17 cellular contexts compared by ENCODE assay signal in genomic region chr22:33054276-33054675, GRCh38. TPM values are rescaled to one million over a fixed set of nuclear protein-coding genes. Genes with fewer than 3 reads are reported as not detected.
DNase-seq lines count a peak whose midpoint lies in the region; ATAC-seq and TF ChIP-seq lines count a peak whose summit lies in the region.
"Had no signal": no experiment of that assay in that cellular context is flagged by ENCODE, and none has a peak within 500 bp of the region (broad histone marks: within the 10 kb centered on the region; RNA-seq: fewer than 3 reads in every experiment).

No MANE protein-coding gene starts in this region.

- H3K9me2 ChIP-seq in GM23338 (ENCODE audit: insufficient read depth) (no peaks in the 10 kb centered on the region), OCI-LY7 (ENCODE audit: insufficient read depth, low read length) (no peaks in the 10 kb centered on the region), neural cell (ENCODE audit: insufficient read depth, low read length) (no peaks in the 10 kb centered on the region)

- peak overlapping the region; percentile 72 for H3K27ac ChIP-seq in GM23338 (ENCODE audit: low read depth)
- no peak overlapping the region for H3K27ac ChIP-seq in OCI-LY7 (ENCODE audit: low read depth, low read length, poor library complexity, severe bottlenecking)
- H3K27ac ChIP-seq in neural cell (ENCODE audit: low read length): no peak overlapping the region
- H3K27ac ChIP-seq: HL-60 had no signal

- intact Hi-C loops in OCI-LY7 (cut with micrococcal nuclease; ENCODE audit: unreplicated experiment): no loop called here

- H3K79me2 ChIP-seq in GM23338 (replicated peaks; ENCODE audit: insufficient read depth) (peaks cover 70% of the 10 kb centered on the region), OCI-LY7 (ENCODE audit: insufficient read depth, low read depth, low read length) (no peaks in the 10 kb centered on the region), neural cell (replicated peaks; ENCODE audit: insufficient read depth, low read length) (no peaks in the 10 kb centered on the region)

- DNase-seq in GM23338 (ENCODE audit: low spot score) (peak; percentile 73), OCI-LY7 (ENCODE audit: low spot score) (peak; percentile 20), glutamatergic neuron (no peak), NCI-H2227 treated with DMSO at 0.1 percent for 48 hours (lab: John Stamatoyannopoulos, UW) (no peak)
- no peak for DNase-seq in activated naive CD4-positive, alpha-beta T cell treated with anti-CD3 and anti-CD28 coated beads, Interleukin-2, amount 10 ng/mL, durations not matched to agents 7 days and 5 days
- DNase-seq: COR-L47, GF-D8, KG1, NCI-H1048, NCI-H146, NCI-H2081, NCI-H226, NCI-H524 treated with DMSO at 0.1 percent for 48 hours, SHP77 treated with DMSO at 0.1 percent for 48 hours had no signal

- H3K4me2 ChIP-seq in GM23338: peak overlapping the region; percentile 94
- peak overlapping the region; percentile 14; the same call in 1 of the 2 replicates for H3K4me2 ChIP-seq in OCI-LY7 (ENCODE audit: low read length)
- H3K4me2 ChIP-seq in neural cell (ENCODE audit: low read length): no peak overlapping the region

- H3K27me3 ChIP-seq in GM23338 (ENCODE audit: insufficient read depth) (peaks cover 37% of the 10 kb centered on the region), neural cell (ENCODE audit: insufficient read depth, low read depth, low read length) (peaks cover 29% of the 10 kb centered on the region)

- H3K9me3 Mint-ChIP-seq in GM23338 (peaks cover 3% of the 10 kb centered on the region), glutamatergic neuron (ENCODE audit: unreplicated experiment) (peaks cover 5% of the 10 kb centered on the region)
- H3K9me3 Mint-ChIP-seq in activated naive CD4-positive, alpha-beta T cell treated with anti-CD3 and anti-CD28 coated beads, Interleukin-2, amount 10 ng/mL, durations not matched to agents 7 days and 5 days: no peaks in the 10 kb centered on the region

- H4K20me1 ChIP-seq in GM23338 (replicated peaks; ENCODE audit: insufficient read depth) (peaks cover 6% of the 10 kb centered on the region), OCI-LY7 (ENCODE audit: insufficient read depth, low read length) (no peaks in the 10 kb centered on the region), neural cell (ENCODE audit: insufficient read depth) (no peaks in the 10 kb centered on the region)

- peaks cover 68% of the 10 kb centered on the region for H3K4me1 Mint-ChIP-seq in GM23338
- H3K4me1 Mint-ChIP-seq in glutamatergic neuron (ENCODE audit: low read depth, unreplicated experiment): peaks cover 33% of the 10 kb centered on the region
- H3K4me1 Mint-ChIP-seq in activated naive CD4-positive, alpha-beta T cell treated with anti-CD3 and anti-CD28 coated beads, Interleukin-2, amount 10 ng/mL, durations not matched to agents 7 days and 5 days: no peaks in the 10 kb centered on the region

- H3K9ac ChIP-seq in neural cell (ENCODE audit: low read length): no peak overlapping the region

- peak overlapping the region; percentile 82 for H3K4me3 ChIP-seq in GM23338
- H3K4me3 ChIP-seq in OCI-LY7 (ENCODE audit: low read depth, low read length, poor library complexity, severe bottlenecking): no peak overlapping the region
- H3K4me3 ChIP-seq in neural cell (ENCODE audit: low read length): peak overlapping the region; percentile 80

- no peaks in the 10 kb centered on the region for H3K36me3 ChIP-seq in GM23338 (ENCODE audit: insufficient read depth)
- H3K36me3 ChIP-seq in OCI-LY7 (ENCODE audit: insufficient read depth, low read length): no peaks in the 10 kb centered on the region
- no peaks in the 10 kb centered on the region for H3K36me3 ChIP-seq in neural cell (ENCODE audit: insufficient read depth, low read length)

- TF ChIP-seq RAD21 in neural cell (conservative IDR thresholded peaks at IDR 0.05): no peak

- TF ChIP-seq EP300 in neural cell (conservative IDR thresholded peaks at IDR 0.05; ENCODE audit: poor library complexity, severe bottlenecking): no peak

- TF ChIP-seq CTCF in GM23338 (conservative IDR thresholded peaks at IDR 0.05; ENCODE audit: low read depth in 2 of 2): no peak
- no peak for TF ChIP-seq CTCF in OCI-LY7 (conservative IDR thresholded peaks at IDR 0.05; ENCODE audit: low read length)
- no peak for TF ChIP-seq CTCF in glutamatergic neuron (IDR thresholded peaks at IDR 0.05; ENCODE audit: partially characterized antibody, unreplicated experiment)
- TF ChIP-seq CTCF in neural cell (IDR thresholded peaks at IDR 0.05; ENCODE audit: poor library complexity, severe bottlenecking): no peak

- H2AFZ ChIP-seq in GM23338 (no peak overlapping the region), OCI-LY7 (ENCODE audit: low read length) (no peak overlapping the region), neural cell (ENCODE audit: low read depth, low read length) (no peak overlapping the region)

- no TSS peak for BruUV-seq in OCI-LY7 (replicated peaks; lab: Mats Ljungman, UMichigan)

- H3F3A ChIP-seq in GM23338 (replicated peaks; ENCODE audit: low read depth) (0 out of 2 replicates have a peak, but pooled peaks cover 3% of the 10 kb centered on the region), neural cell (ENCODE audit: insufficient read depth, low read length, poor library complexity, severe bottlenecking) (no peaks in the 10 kb centered on the region)

- CTCF ChIA-PET in OCI-LY7 (lab: Charles Lee; ENCODE audit: unreplicated experiment): no interaction called here
- CTCF ChIA-PET in activated naive CD4-positive, alpha-beta T cell treated with anti-CD3 and anti-CD28 coated beads, Interleukin-2, amount 10 ng/mL, durations not matched to agents 7 days and 5 days (lab: Charles Lee): no interaction called here

- no peaks in the 10 kb centered on the region for H3K9me3 ChIP-seq in OCI-LY7 (ENCODE audit: low read length)
- no peaks in the 10 kb centered on the region for H3K9me3 ChIP-seq in neural cell (ENCODE audit: low read length)

- ATAC-seq in GM23338: peak; percentile 17
- no peak for ATAC-seq in HG03457 (IDR thresholded peaks at IDR 0.05; ENCODE audit: unreplicated experiment)

- H3K4me1 ChIP-seq in GM23338 (ENCODE audit: insufficient read depth) (peaks cover 66% of the 10 kb centered on the region), OCI-LY7 (ENCODE audit: insufficient read depth, low read length, poor library complexity, severe bottlenecking) (peaks cover 29% of the 10 kb centered on the region)

- peak overlapping the region; percentile 79 for H3K4me3 Mint-ChIP-seq in GM23338
- H3K4me3 Mint-ChIP-seq in glutamatergic neuron (ENCODE audit: unreplicated experiment): peak overlapping the region; percentile 87
- no peak overlapping the region for H3K4me3 Mint-ChIP-seq in activated naive CD4-positive, alpha-beta T cell treated with anti-CD3 and anti-CD28 coated beads, Interleukin-2, amount 10 ng/mL, durations not matched to agents 7 days and 5 days

- H3K36me3 Mint-ChIP-seq in GM23338 (ENCODE audit: low read depth) (peaks cover 5% of the 10 kb centered on the region; the same call in 2 of the 3 replicates), glutamatergic neuron (ENCODE audit: unreplicated experiment) (peaks cover 3% of the 10 kb centered on the region)
- H3K36me3 Mint-ChIP-seq in activated naive CD4-positive, alpha-beta T cell treated with anti-CD3 and anti-CD28 coated beads, Interleukin-2, amount 10 ng/mL, durations not matched to agents 7 days and 5 days: no peaks in the 10 kb centered on the region

- POLR2A ChIA-PET in OCI-LY7 (lab: Charles Lee): interaction anchor here (0.6 to 0.8 kb wide), 2 partner anchors 149 to 796 kb away, joined by 3 read pairs; no protein-coding TSS in a partner anchor

- peaks cover 21% of the 10 kb centered on the region for H3K27me3 Mint-ChIP-seq in GM23338 (ENCODE audit: insufficient read depth, low read depth, poor library complexity)
- H3K27me3 Mint-ChIP-seq in glutamatergic neuron (ENCODE audit: unreplicated experiment): peaks cover 11% of the 10 kb centered on the region
- H3K27me3 Mint-ChIP-seq in activated naive CD4-positive, alpha-beta T cell treated with anti-CD3 and anti-CD28 coated beads, Interleukin-2, amount 10 ng/mL, durations not matched to agents 7 days and 5 days: peaks cover 57% of the 10 kb centered on the region

- H3K27ac Mint-ChIP-seq in GM23338 (no peak overlapping the region; the same call in 1 of the 2 replicates), glutamatergic neuron (ENCODE audit: unreplicated experiment) (peak overlapping the region; percentile 0)
- no peak overlapping the region for H3K27ac Mint-ChIP-seq in activated naive CD4-positive, alpha-beta T cell treated with anti-CD3 and anti-CD28 coated beads, Interleukin-2, amount 10 ng/mL, durations not matched to agents 7 days and 5 days

TF ChIP-seq in GM23338, 12 proteins besides CTCF, POLR2A, EP300 and RAD21:
- TF ChIP-seq STAT1 (IDR thresholded peaks at IDR 0.05; ENCODE audit: unreplicated experiment) (no peak), NANOG (IDR thresholded peaks at IDR 0.05; ENCODE audit: borderline replicate concordance) (peak; percentile 81), ZNF331 (CRISPR knock-in tag; IDR thresholded peaks at IDR 0.05; ENCODE audit: low read depth) (no peak), CREB1 (CRISPR knock-in tag; IDR thresholded peaks at IDR 0.05; ENCODE audit: low read depth) (no peak), EZH2 (IDR thresholded peaks at IDR 0.05; ENCODE audit: low read depth, unreplicated experiment) (no peak), JUNB (IDR thresholded peaks at IDR 0.05; ENCODE audit: unreplicated experiment) (no peak)

RNA-seq across cellular contexts. Expression of gene SYN3, which starts 3.9 kb away (rescaled TPM):
- total RNA-seq in GM23338 (2014; rRNA removed; shearing (Covaris generic)): 13.8 and 32.5 TPM in 2 replicates
- polyA plus RNA-seq in GM23338 (2016; fragmentation: Nextera tagmentation; extraction: Ambion mirVana): 13.8 and 19.2 TPM in 2 replicates
- 6.6 and 9.7 TPM in 2 replicates for total RNA-seq in OCI-LY7 (2014; rRNA removed; shearing (Covaris generic))
- total RNA-seq in OCI-LY7 (2022): 5.7 and 6.6 TPM in 2 replicates
- total RNA-seq in glutamatergic neuron (ENCODE audit: unreplicated experiment): 69.6 TPM
- polyA plus RNA-seq in neural cell: 2.2 and 2.8 TPM in 2 replicates
- polyA minus RNA-seq in neural cell: 25.3 and 26.3 TPM in 2 replicates

Comparison
In these comparisons a context has a peak if more than half of its experiments do, and no peak if none do; other contexts are left out.
1. DNase-seq: peak in GM23338 (single experiment) and OCI-LY7 (single experiment); none in glutamatergic neuron (single experiment), activated naive CD4-positive, alpha-beta T cell treated with anti-CD3 and anti-CD28 coated beads, Interleukin-2, amount 10 ng/mL, durations not matched to agents 7 days and 5 days (single experiment) and NCI-H2227 treated with DMSO at 0.1 percent for 48 hours (single experiment).